In genomic region chr1:217642455-217642854, GRCh38 we compare ENCODE assay signal across 24 cellular contexts. TPM values are rescaled to one million over a fixed set of nuclear protein-coding genes. Genes with fewer than 3 reads are reported as not detected.
DNase-seq lines count a peak whose midpoint lies in the region; ATAC-seq, FAIRE-seq and TF ChIP-seq lines count a peak whose summit lies in the region.
"Had no signal": no experiment of that assay in that cellular context is flagged by ENCODE, and none has a peak within 500 bp of the region (broad histone marks: within the 10 kb centered on the region; RNA-seq: fewer than 3 reads in every experiment).

No MANE protein-coding gene starts in this region.

- POLR2A ChIA-PET in HepG2 (lab: Yijun Ruan, JAX), result no interaction called here

- H3K9me3 ChIP-seq in HepG2 (ENCODE audit: low read length) (no peaks in the 10 kb centered on the region), right lobe of liver (no peaks in the 10 kb centered on the region), T-helper 17 cell (ENCODE audit: control insufficient read depth, low read length, poor library complexity, severe bottlenecking) (no peaks in the 10 kb centered on the region)
- H3K9me3 ChIP-seq: A549; BE2C; BLaER1 treated with 17β-estradiol and CSF1 and Interleukin-3, amounts not matched to agents 10 nM and 100 nM had no signal

- H3K27ac ChIP-seq in HepG2 (ENCODE audit: extremely low read length, insufficient read depth, low read length) (no peak overlapping the region), right lobe of liver (no peak overlapping the region)
- H3K27ac ChIP-seq: A549; BLaER1 treated with 17β-estradiol and CSF1 and Interleukin-3, amounts not matched to agents 10 nM and 100 nM had no signal

- H3K4me3 ChIP-seq in HepG2 (replicated peaks in 1 of 3; ENCODE audit: insufficient read depth in 1 of 3, low read depth in 2 of 3, low read length in 3 of 3), result no peak overlapping the region
- H3K4me3 ChIP-seq in right lobe of liver, result no peak overlapping the region
- H3K4me3 ChIP-seq: A549; BLaER1 treated with 17β-estradiol and CSF1 and Interleukin-3, amounts not matched to agents 10 nM and 100 nM had no signal

- no peaks in the 10 kb centered on the region for H3K79me2 ChIP-seq in HepG2 (ENCODE audit: insufficient read depth, low read length)

- H3K27me3 ChIP-seq in HepG2 (ENCODE audit: control insufficient read depth in 1 of 2, insufficient read depth in 2 of 2, low read length in 2 of 2), result no peaks in the 10 kb centered on the region
- H3K27me3 ChIP-seq in right lobe of liver, result no peaks in the 10 kb centered on the region
- H3K27me3 ChIP-seq: BE2C; BLaER1 treated with 17β-estradiol and CSF1 and Interleukin-3, amounts not matched to agents 10 nM and 100 nM had no signal

- peaks cover 2% of the 10 kb centered on the region for H3K4me1 Mint-ChIP-seq in T-helper 17 cell
- H3K4me1 Mint-ChIP-seq: CD14-positive monocyte had no signal

- DNase-seq in HepG2 (ENCODE audit: low spot score) (no peak), right lobe of liver (no peak), NCI-H82 (lab: John Stamatoyannopoulos, UW) (peak; percentile 84), islet precursor cell (peak; percentile 61), cerebellar nuclear complex (lab: John Stamatoyannopoulos, UW) (no peak), T-helper 17 cell (no peak)
- DNase-seq in activated T-cell treated with anti-CD3 and anti-CD28 coated beads, Interleukin-2, amount 50 U/mL, for 48 hours, result no peak
- DNase-seq: 8988T; ACHN; AML-193; BE2C; Calu3; CD4-positive, alpha-beta T cell; COR-L47; DMS153; DND-41; H7; HCEC 1CT had no signal

- no peaks in the 10 kb centered on the region for H4K20me1 ChIP-seq in HepG2 (ENCODE audit: insufficient read depth, low read length)
- H4K20me1 ChIP-seq: BLaER1 treated with 17β-estradiol and CSF1 and Interleukin-3, amounts not matched to agents 10 nM and 100 nM had no signal

- in situ Hi-C loops in HepG2 (cut with HindIII; ENCODE audit: extremely low pct_ligation_motif_present, low pct_unique_long_range_greater_than_20kb), result no loop called here

- intact Hi-C loops in HepG2 (cut with micrococcal nuclease; ENCODE audit: unreplicated experiment) (no loop called here), right lobe of liver (cut with DNase I) (no loop called here)

- H3K4me1 ChIP-seq in HepG2 (ENCODE audit: insufficient read depth, low read length), result no peaks in the 10 kb centered on the region
- no peaks in the 10 kb centered on the region for H3K4me1 ChIP-seq in right lobe of liver
- H3K4me1 ChIP-seq: A549; BE2C; BLaER1 treated with 17β-estradiol and CSF1 and Interleukin-3, amounts not matched to agents 10 nM and 100 nM had no signal

- WGBS in HepG2 (ENCODE audit: low lambda C conversion rate), result 19% methylated on average over 6 of the region's 6 CpGs
- WGBS in right lobe of liver (ENCODE audit: insufficient coverage, low coverage, low lambda C conversion rate, missing lambda C conversion rate), result 52% methylated on average over 6 of the region's 6 CpGs

- no peak overlapping the region for H3K4me3 Mint-ChIP-seq in T-helper 17 cell
- H3K4me3 Mint-ChIP-seq: CD14-positive monocyte; CD4-positive, alpha-beta T cell had no signal

- H3K36me3 ChIP-seq in HepG2 (replicated peaks in 1 of 2; ENCODE audit: control insufficient read depth in 1 of 2, insufficient read depth in 2 of 2, low read length in 2 of 2), result no peaks in the 10 kb centered on the region
- no peaks in the 10 kb centered on the region for H3K36me3 ChIP-seq in right lobe of liver
- H3K36me3 ChIP-seq: BE2C; BLaER1 treated with 17β-estradiol and CSF1 and Interleukin-3, amounts not matched to agents 10 nM and 100 nM had no signal

- no peak for ATAC-seq in HepG2
- no peak for ATAC-seq in right lobe of liver
- ATAC-seq in T-helper 17 cell, result no peak
- ATAC-seq: A549 had no signal

- H2AFZ ChIP-seq in HepG2 (ENCODE audit: low read length), result no peak overlapping the region

- TF ChIP-seq CTCF in HepG2 (CRISPR knock-in tag; IDR thresholded peaks at IDR 0.05) (no peak), right lobe of liver (IDR thresholded peaks at IDR 0.05) (no peak)

- TF ChIP-seq EP300 in HepG2 (IDR thresholded peaks at IDR 0.05; ENCODE audit: low read depth in 2 of 2, low read length in 2 of 2) (no peak), HepG2 (CRISPR knock-in tag; IDR thresholded peaks at IDR 0.05; ENCODE audit: borderline replicate concordance) (no peak)

- TF ChIP-seq RAD21 in HepG2 (CRISPR knock-in tag; IDR thresholded peaks at IDR 0.05), result no peak

- H3K4me2 ChIP-seq in HepG2 (ENCODE audit: low read depth, low read length), result no peak overlapping the region
- H3K4me2 ChIP-seq: A549; BLaER1 treated with 17β-estradiol and CSF1 and Interleukin-3, amounts not matched to agents 10 nM and 100 nM had no signal

- BruUV-seq in HepG2 (replicated peaks; lab: Mats Ljungman, UMichigan), result no TSS peak

- TF ChIP-seq POLR2A in HepG2 (IDR thresholded peaks at IDR 0.05; ENCODE audit: insufficient read depth in 1 of 2, low read depth in 2 of 2, low read length in 2 of 2) (no peak), right lobe of liver (IDR thresholded peaks at IDR 0.05) (no peak)

- no peak overlapping the region for H3K9ac ChIP-seq in HepG2 (ENCODE audit: insufficient read depth, low read depth, low read length)
- H3K9ac ChIP-seq: BLaER1 treated with 17β-estradiol and CSF1 and Interleukin-3, amounts not matched to agents 10 nM and 100 nM had no signal

- H3K27ac Mint-ChIP-seq in T-helper 17 cell, result no peak overlapping the region
- H3K27ac Mint-ChIP-seq: CD14-positive monocyte; CD4-positive, alpha-beta T cell had no signal

- peaks cover 23% of the 10 kb centered on the region for H3K27me3 Mint-ChIP-seq in T-helper 17 cell

- CTCF ChIA-PET in HepG2 (lab: Yijun Ruan, JAX; ENCODE audit: low intra/inter-chr PET ratio, low total read pairs), result no interaction called here

- no peak for FAIRE-seq in HepG2 (lab: Jason Lieb, UNC)
- FAIRE-seq: A549, G401.6, GM12892, H1 had no signal

- H3K36me3 Mint-ChIP-seq in T-helper 17 cell (ENCODE audit: low read depth), result peaks cover 3% of the 10 kb centered on the region
- H3K36me3 Mint-ChIP-seq: CD14-positive monocyte had no signal

TF ChIP-seq in HepG2, 621 proteins besides CTCF, POLR2A, EP300 and RAD21 (continues in another document):
- no peak for TF ChIP-seq ZNF557 (CRISPR knock-in tag; IDR thresholded peaks at IDR 0.05)
- no peak for TF ChIP-seq MTF2 (CRISPR knock-in tag; IDR thresholded peaks at IDR 0.05; ENCODE audit: borderline replicate concordance)
- TF ChIP-seq CREBL2 (CRISPR knock-in tag; IDR thresholded peaks at IDR 0.05; ENCODE audit: borderline replicate concordance), result no peak

RNA-seq across cellular contexts. Expression of gene SPATA17, which starts 11.3 kb away (rescaled TPM):
- 1.6 and 1.7 TPM in 2 replicates for total RNA-seq in HepG2 (2016; rRNA removed; fragmentation: Illumina TruSeq; extraction: Trizol)
- total RNA-seq in HepG2 (2016; cell fraction: cytosol; rRNA removed; fragmentation: Illumina TruSeq; extraction: Trizol; ENCODE audit: low read depth), result 0.30 and 0.79 TPM in 2 replicates
- 1.3 and 1.8 TPM in 2 replicates for total RNA-seq in HepG2 (2016; cell fraction: insoluble cytoplasmic fraction; rRNA removed; fragmentation: Illumina TruSeq; extraction: Trizol)
- total RNA-seq in HepG2 (2016; cell fraction: membrane; rRNA removed; fragmentation: Illumina TruSeq; extraction: Trizol), result 0.48 and 0.71 TPM in 2 replicates
- total RNA-seq in HepG2 (2016; cell fraction: nucleus; rRNA removed; fragmentation: Illumina TruSeq; extraction: Trizol), result 1.9 and 2.3 TPM in 2 replicates
- polyA plus RNA-seq in HepG2 (2011; rRNA removed), result 0.31 and 0.48 TPM in 2 replicates
- polyA plus RNA-seq in HepG2 (2011; cell fraction: cytosol; rRNA removed), result 0.10 TPM in 1 of 2 replicates, not detected in the other
- polyA plus RNA-seq in HepG2 (2011; cell fraction: nucleus; rRNA removed), result 0.21 and 0.31 TPM in 2 replicates
- polyA plus RNA-seq in HepG2 (2012), result 0.47 and 0.97 TPM in 2 replicates
- polyA plus RNA-seq in HepG2 (2016; cell fraction: cytosol; fragmentation: Illumina TruSeq; extraction: Trizol; ENCODE audit: low read depth), result 0.40 and 0.48 TPM in 2 replicates
- polyA plus RNA-seq in HepG2 (2016; cell fraction: insoluble cytoplasmic fraction; fragmentation: Illumina TruSeq; extraction: Trizol; ENCODE audit: low read depth), result 0.67 and 1.5 TPM in 2 replicates
- 0.34 and 0.40 TPM in 2 replicates for polyA plus RNA-seq in HepG2 (2016; cell fraction: membrane; fragmentation: Illumina TruSeq; extraction: Trizol; ENCODE audit: low read depth)
- 0.80 and 1.1 TPM in 2 replicates for polyA plus RNA-seq in HepG2 (2016; cell fraction: nucleus; fragmentation: Illumina TruSeq; extraction: Trizol; ENCODE audit: insufficient read depth, low read depth)
- 0.47 TPM in 1 of 2 replicates, not detected in the other for polyA minus RNA-seq in HepG2 (2011; rRNA and poly(A)+ RNA removed; ENCODE audit: low replicate concordance)
- polyA minus RNA-seq in HepG2 (2011; cell fraction: cytosol; rRNA and poly(A)+ RNA removed), result not detected in 2 replicates
- polyA minus RNA-seq in HepG2 (2011; cell fraction: nucleus; rRNA and poly(A)+ RNA removed), result 1.4 and 2.4 TPM in 2 replicates
- under 1 TPM in 2 of 6 experiments, not detected in 4; 0.24 to 0.31 TPM for total RNA-seq in right lobe of liver
- total RNA-seq in T-helper 17 cell, result not detected
- total RNA-seq: CD4-positive, alpha-beta T cell had no signal

RNA-seq across cellular contexts. Expression of gene GPATCH2, which starts 11.6 kb away (rescaled TPM):
- total RNA-seq in HepG2 (2016; rRNA removed; fragmentation: Illumina TruSeq; extraction: Trizol) (15.7 and 19.4 TPM in 2 replicates), right lobe of liver (1 to 10 TPM; 3.3 to 6.6 (median 4.6) TPM), T-helper 17 cell (10 to 100 TPM; 12.8 to 16.1 TPM)
- 1.8 and 1.9 TPM in 2 replicates for total RNA-seq in HepG2 (2016; cell fraction: cytosol; rRNA removed; fragmentation: Illumina TruSeq; extraction: Trizol; ENCODE audit: low read depth)
- total RNA-seq in HepG2 (2016; cell fraction: insoluble cytoplasmic fraction; rRNA removed; fragmentation: Illumina TruSeq; extraction: Trizol), result 16.3 and 17.9 TPM in 2 replicates
- total RNA-seq in HepG2 (2016; cell fraction: membrane; rRNA removed; fragmentation: Illumina TruSeq; extraction: Trizol), result 4.0 and 5.0 TPM in 2 replicates
- total RNA-seq in HepG2 (2016; cell fraction: nucleus; rRNA removed; fragmentation: Illumina TruSeq; extraction: Trizol), result 35.9 and 36.8 TPM in 2 replicates
- 3.0 and 3.5 TPM in 2 replicates for polyA plus RNA-seq in HepG2 (2011; rRNA removed)
- polyA plus RNA-seq in HepG2 (2011; cell fraction: cytosol; rRNA removed), result 1.5 and 2.0 TPM in 2 replicates
- polyA plus RNA-seq in HepG2 (2011; cell fraction: nucleus; rRNA removed), result 3.1 and 5.1 TPM in 2 replicates
- 4.3 and 4.9 TPM in 2 replicates for polyA plus RNA-seq in HepG2 (2012)
- polyA plus RNA-seq in HepG2 (2016; cell fraction: cytosol; fragmentation: Illumina TruSeq; extraction: Trizol; ENCODE audit: low read depth), result 0.27 and 0.36 TPM in 2 replicates
- polyA plus RNA-seq in HepG2 (2016; cell fraction: insoluble cytoplasmic fraction; fragmentation: Illumina TruSeq; extraction: Trizol; ENCODE audit: low read depth), result 11.0 and 12.3 TPM in 2 replicates
- polyA plus RNA-seq in HepG2 (2016; cell fraction: membrane; fragmentation: Illumina TruSeq; extraction: Trizol; ENCODE audit: low read depth), result 1.3 TPM in 2 replicates
- 11.0 and 11.2 TPM in 2 replicates for polyA plus RNA-seq in HepG2 (2016; cell fraction: nucleus; fragmentation: Illumina TruSeq; extraction: Trizol; ENCODE audit: insufficient read depth, low read depth)
- 3.1 and 5.4 TPM in 2 replicates for polyA minus RNA-seq in HepG2 (2011; rRNA and poly(A)+ RNA removed; ENCODE audit: low replicate concordance)
- 4.3 and 6.0 TPM in 2 replicates for polyA minus RNA-seq in HepG2 (2011; cell fraction: cytosol; rRNA and poly(A)+ RNA removed)
- polyA minus RNA-seq in HepG2 (2011; cell fraction: nucleus; rRNA and poly(A)+ RNA removed), result 52.0 and 57.3 TPM in 2 replicates

Comparison
In these comparisons a context has a peak if more than half of its experiments do, and no peak if none do; other contexts are left out.
1. DNase-seq: peak in NCI-H82 (single experiment) and islet precursor cell (single experiment); none in HepG2 (single experiment), right lobe of liver (0 of 3), cerebellar nuclear complex (0 of 2), activated T-cell treated with anti-CD3 and anti-CD28 coated beads, Interleukin-2, amount 50 U/mL, for 48 hours (0 of 2) and T-helper 17 cell (0 of 3).